28 cellular contexts compared by ENCODE assay signal in genomic region chr4:23741586-23742240, GRCh38.
"Had no signal": no experiment of that assay in that cellular context is flagged by ENCODE, and none has a peak within 500 bp of the region (broad histone marks: within the 10 kb centered on the region; RNA-seq: fewer than 3 reads in every experiment).

No MANE protein-coding gene starts in this region.

- FAIRE-seq: endometrium, keratinocyte had no signal

- H3K27ac ChIP-seq: breast epithelium, gastrocnemius medialis, left lung, lower lobe of right lung, right lobe of liver, thyroid gland, upper lobe of right lung, WERI-Rb-1 had no signal

- DNase-seq: activated CD4-positive, alpha-beta memory T cell treated with anti-CD3 and anti-CD28 coated beads for 36 hours; activated CD4-positive, alpha-beta T cell treated with anti-CD3 and anti-CD28 coated beads for 48 hours; activated CD8-positive, alpha-beta memory T cell treated with anti-CD3 and anti-CD28 coated beads, Interleukin-2, amount 50 U/mL, for 4 hours; activated gamma-delta T cell; activated naive CD4-positive, alpha-beta T cell treated with anti-CD3 and anti-CD28 coated beads, Interleukin-2, amount 10 ng/mL, durations not matched to agents 7 days and 5 days; activated naive CD8-positive, alpha-beta T cell treated with anti-CD3 and anti-CD28 coated beads, Interleukin-2, amount 10 ng/mL, durations not matched to agents 7 days and 5 days; activated T-cell treated with anti-CD3 and anti-CD28 coated beads, Interleukin-2, amount 50 U/mL, for 1 hour; central memory CD4-positive, alpha-beta T cell; dermis blood vessel endothelial cell; effector CD8-positive, alpha-beta T cell; gastrocnemius medialis; glutamatergic neuron; left lung; lower lobe of right lung; mesendoderm; posterior cingulate gyrus; right lobe of liver; stimulated activated CD4-positive, alpha-beta T cell treated with anti-CD3 and anti-CD28 coated beads, Interleukin-12 subunit alpha, Interleukin-12 subunit beta, amount 100 ng/mL, for 4 hours; stimulated activated CD4-positive, alpha-beta T cell treated with anti-CD3 and anti-CD28 coated beads, Interleukin-4, amount 100 ng/mL, for 24 hours; T-helper 9 cell; thyroid gland; upper lobe of right lung; WERI-Rb-1 had no signal

- ATAC-seq: activated CD4-positive, CD25-positive, alpha-beta regulatory T cell treated with anti-CD3 and anti-CD28 coated beads, Interleukin-2, amount 50 U/mL, for 24 hours; gastrocnemius medialis; left lung; lower lobe of right lung; right lobe of liver; stimulated activated effector memory CD8-positive, alpha-beta T cell treated with anti-CD3 and anti-CD28 coated beads, Interleukin-12 subunit alpha, Interleukin-12 subunit beta, amount 100 ng/mL, for 72 hours; upper lobe of right lung had no signal
